9 cellular contexts compared by ENCODE assay signal in the genomic region with DNA sequence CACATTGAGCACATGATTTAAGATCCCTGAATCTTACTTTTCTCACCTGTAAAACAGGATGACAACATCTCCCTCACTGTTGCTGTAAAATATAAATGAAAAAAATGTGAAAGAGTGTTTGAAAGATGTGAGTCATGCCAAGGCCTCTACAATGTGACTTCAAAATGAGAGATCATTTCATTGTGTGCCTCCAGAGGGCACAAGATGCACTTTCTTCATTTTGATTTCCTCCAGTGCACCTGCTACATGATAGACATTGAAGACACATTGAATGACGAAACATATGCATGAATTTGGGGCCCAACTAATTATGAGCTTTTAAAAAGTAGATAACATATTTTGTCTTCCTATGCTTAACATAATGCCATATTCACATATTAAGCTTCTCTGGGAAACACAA.
DNase-seq lines count a peak whose midpoint lies in the region; ATAC-seq and TF ChIP-seq lines count a peak whose summit lies in the region.
"Had no signal": no experiment of that assay in that cellular context is flagged by ENCODE, and none has a peak within 500 bp of the region (broad histone marks: within the 10 kb centered on the region; RNA-seq: fewer than 3 reads in every experiment).

No MANE protein-coding gene starts in this region.

- H3K9me3 ChIP-seq in RWPE2 (ENCODE audit: severe bottlenecking) = no peaks in the 10 kb centered on the region
- H3K9me3 ChIP-seq in CD8-positive, alpha-beta T cell (ENCODE audit: low read length) = no peaks in the 10 kb centered on the region

- H3K4me1 Mint-ChIP-seq in CD8-positive, alpha-beta T cell (ENCODE audit: low read depth) = no peaks in the 10 kb centered on the region
- peaks cover 13% of the 10 kb centered on the region for H3K4me1 Mint-ChIP-seq in activated CD4-positive, alpha-beta memory T cell treated with anti-CD3 and anti-CD28 coated beads, Interleukin-2, amount 10 ng/mL, durations not matched to agents 7 days and 5 days

- no peak overlapping the region for H3K27ac Mint-ChIP-seq in CD8-positive, alpha-beta T cell
- H3K27ac Mint-ChIP-seq in activated CD4-positive, alpha-beta memory T cell treated with anti-CD3 and anti-CD28 coated beads, Interleukin-2, amount 10 ng/mL, durations not matched to agents 7 days and 5 days = no peak overlapping the region

- no peaks in the 10 kb centered on the region for H3K9me3 Mint-ChIP-seq in CD8-positive, alpha-beta T cell
- H3K9me3 Mint-ChIP-seq in activated CD4-positive, alpha-beta memory T cell treated with anti-CD3 and anti-CD28 coated beads, Interleukin-2, amount 10 ng/mL, durations not matched to agents 7 days and 5 days = no peaks in the 10 kb centered on the region

- peak; percentile 55 for ATAC-seq in RWPE2 (ENCODE audit: low read depth)
- no peak for ATAC-seq in CD8-positive, alpha-beta T cell
- no peak for ATAC-seq in HG02938 (IDR thresholded peaks at IDR 0.05; ENCODE audit: unreplicated experiment)

- CTCF ChIA-PET in CD8-positive, alpha-beta T cell (lab: Charles Lee) = no interaction called here
- CTCF ChIA-PET in activated CD4-positive, alpha-beta memory T cell treated with anti-CD3 and anti-CD28 coated beads, Interleukin-2, amount 10 ng/mL, durations not matched to agents 7 days and 5 days (lab: Charles Lee) = no interaction called here

- POLR2A ChIA-PET in CD8-positive, alpha-beta T cell (lab: Charles Lee) = no interaction called here
- POLR2A ChIA-PET in activated CD4-positive, alpha-beta memory T cell treated with anti-CD3 and anti-CD28 coated beads, Interleukin-2, amount 10 ng/mL, durations not matched to agents 7 days and 5 days (lab: Charles Lee) = no interaction called here

- TF ChIP-seq CTCF in RWPE2 (IDR thresholded peaks at IDR 0.05; ENCODE audit: poor library complexity, severe bottlenecking) = peak; percentile 58
- TF ChIP-seq CTCF in foreskin fibroblast (IDR thresholded peaks at IDR 0.05; ENCODE audit: low read depth, low read length) = no peak
- no peak for TF ChIP-seq CTCF in CD8-positive, alpha-beta T cell (IDR thresholded peaks at IDR 0.05)

- no peaks in the 10 kb centered on the region for H3K36me3 ChIP-seq in RWPE2 (ENCODE audit: low read depth)
- no peaks in the 10 kb centered on the region for H3K36me3 ChIP-seq in CD8-positive, alpha-beta T cell (ENCODE audit: insufficient read depth, low read length)

- peaks cover 9% of the 10 kb centered on the region for H3K27me3 Mint-ChIP-seq in CD8-positive, alpha-beta T cell (ENCODE audit: low read depth)
- peaks cover 10% of the 10 kb centered on the region for H3K27me3 Mint-ChIP-seq in activated CD4-positive, alpha-beta memory T cell treated with anti-CD3 and anti-CD28 coated beads, Interleukin-2, amount 10 ng/mL, durations not matched to agents 7 days and 5 days

- intact Hi-C loops in CD8-positive, alpha-beta T cell (cut with DNase I, micrococcal nuclease) = no loop called here

- H3K4me3 ChIP-seq in RWPE2 (ENCODE audit: severe bottlenecking) (no peak overlapping the region), foreskin fibroblast (ENCODE audit: low read depth in 1 of 2, low read length in 2 of 2) (no peak overlapping the region)
- H3K4me3 ChIP-seq in CD8-positive, alpha-beta T cell (ENCODE audit: low read depth, low read length) = no peak overlapping the region

- H3K27me3 ChIP-seq in RWPE2 (ENCODE audit: insufficient read depth, poor library complexity, severe bottlenecking) = no peaks in the 10 kb centered on the region
- no peaks in the 10 kb centered on the region for H3K27me3 ChIP-seq in CD8-positive, alpha-beta T cell (ENCODE audit: insufficient read depth, low read length)

- H3K4me3 Mint-ChIP-seq in CD8-positive, alpha-beta T cell = no peak overlapping the region
- no peak overlapping the region for H3K4me3 Mint-ChIP-seq in activated CD4-positive, alpha-beta memory T cell treated with anti-CD3 and anti-CD28 coated beads, Interleukin-2, amount 10 ng/mL, durations not matched to agents 7 days and 5 days

- DNase-seq in AG08395 (ENCODE audit: low spot score) = peak; percentile 45
- DNase-seq in H4 (ENCODE audit: low spot score) = peak; percentile 33
- DNase-seq in RWPE2 (ENCODE audit: low spot score) = no peak
- peak; percentile 41 to 72 for DNase-seq in foreskin fibroblast
- DNase-seq in CD8-positive, alpha-beta T cell = no peak
- no peak for DNase-seq in stimulated activated CD4-positive, alpha-beta T cell treated with anti-CD3 and anti-CD28 coated beads, Interleukin-1b, Interleukin-23, amount 100 ng/mL, for 48 hours
- no peak for DNase-seq in activated CD4-positive, alpha-beta memory T cell treated with anti-CD3 and anti-CD28 coated beads, Interleukin-2, amount 10 ng/mL, durations not matched to agents 7 days and 5 days
- DNase-seq: NCI-H510A treated with DMSO at 0.1 percent for 48 hours had no signal

- H3K4me1 ChIP-seq in RWPE2 (ENCODE audit: insufficient read depth, poor library complexity, severe bottlenecking) = peaks cover 16% of the 10 kb centered on the region
- H3K4me1 ChIP-seq in CD8-positive, alpha-beta T cell (ENCODE audit: insufficient read depth, low read length) = no peaks in the 10 kb centered on the region

- no peak overlapping the region for H3K27ac ChIP-seq in RWPE2 (ENCODE audit: poor library complexity, severe bottlenecking)
- H3K27ac ChIP-seq in CD8-positive, alpha-beta T cell (ENCODE audit: low read depth, low read length) = no peak overlapping the region

- no peaks in the 10 kb centered on the region for H3K36me3 Mint-ChIP-seq in CD8-positive, alpha-beta T cell
- no peaks in the 10 kb centered on the region for H3K36me3 Mint-ChIP-seq in activated CD4-positive, alpha-beta memory T cell treated with anti-CD3 and anti-CD28 coated beads, Interleukin-2, amount 10 ng/mL, durations not matched to agents 7 days and 5 days (ENCODE audit: low read depth)

Comparison
In these comparisons a context has a peak if more than half of its experiments do, and no peak if none do; other contexts are left out.
1. DNase-seq: peak in AG08395 (single experiment), H4 (single experiment) and foreskin fibroblast (2 of 2); none in RWPE2 (single experiment), CD8-positive, alpha-beta T cell (0 of 7), stimulated activated CD4-positive, alpha-beta T cell treated with anti-CD3 and anti-CD28 coated beads, Interleukin-1b, Interleukin-23, amount 100 ng/mL, for 48 hours (single experiment) and activated CD4-positive, alpha-beta memory T cell treated with anti-CD3 and anti-CD28 coated beads, Interleukin-2, amount 10 ng/mL, durations not matched to agents 7 days and 5 days (single experiment).